ENCODE assay signal across 12 cellular contexts in genomic region chr14:86961106-86961716, GRCh38.
DNase-seq lines count a peak whose midpoint lies in the region; ATAC-seq and TF ChIP-seq lines count a peak whose summit lies in the region.
"Had no signal": no experiment of that assay in that cellular context is flagged by ENCODE, and none has a peak within 500 bp of the region (broad histone marks: within the 10 kb centered on the region; RNA-seq: fewer than 3 reads in every experiment).

No MANE protein-coding gene starts in this region.

- H3K36me3 ChIP-seq in naive thymus-derived CD4-positive, alpha-beta T cell (ENCODE audit: control insufficient read depth in 2 of 3, insufficient read depth in 3 of 3, low read length in 3 of 3) = no peaks in the 10 kb centered on the region

- H3K27ac Mint-ChIP-seq in naive thymus-derived CD4-positive, alpha-beta T cell = no peak overlapping the region
- H3K27ac Mint-ChIP-seq: immature natural killer cell had no signal

- DNase-seq in NAMALWA (ENCODE audit: low spot score) = peak; percentile 56
- peak; percentile 1 for DNase-seq in fibroblast of peridontal ligament (ENCODE audit: extremely low read depth)
- no peak for DNase-seq in NCI-H446 treated with DMSO at 0.1 percent for 48 hours (lab: John Stamatoyannopoulos, UW)
- DNase-seq in naive thymus-derived CD4-positive, alpha-beta T cell = no peak
- DNase-seq: activated CD4-positive, alpha-beta T cell treated with anti-CD3 and anti-CD28 coated beads, Interleukin-2, amount 50 U/mL, for 1 hour; immature natural killer cell; substantia nigra had no signal

- no peaks in the 10 kb centered on the region for H3K27me3 Mint-ChIP-seq in naive thymus-derived CD4-positive, alpha-beta T cell

- POLR2A ChIA-PET in naive thymus-derived CD4-positive, alpha-beta T cell (lab: Charles Lee) = no interaction called here

- H3K4me3 ChIP-seq in naive thymus-derived CD4-positive, alpha-beta T cell (ENCODE audit: low read length) = no peak overlapping the region
- H3K4me3 ChIP-seq: skin epidermis had no signal

- no peaks in the 10 kb centered on the region for H3K9me3 ChIP-seq in naive thymus-derived CD4-positive, alpha-beta T cell (ENCODE audit: control insufficient read depth in 2 of 3, low read length in 3 of 3)

- no peaks in the 10 kb centered on the region for H3K4me1 Mint-ChIP-seq in naive thymus-derived CD4-positive, alpha-beta T cell
- H3K4me1 Mint-ChIP-seq: immature natural killer cell had no signal

- peak; percentile 82 for TF ChIP-seq CTCF in C4-2B (conservative IDR thresholded peaks at IDR 0.05)

- ATAC-seq in GM21390 (IDR thresholded peaks at IDR 0.05; ENCODE audit: unreplicated experiment) (peak; percentile 75), HG03521 (IDR thresholded peaks at IDR 0.05; ENCODE audit: unreplicated experiment) (no peak), GM19023 (IDR thresholded peaks at IDR 0.05; ENCODE audit: unreplicated experiment) (no peak)
- ATAC-seq in naive thymus-derived CD4-positive, alpha-beta T cell = no peak

- no peaks in the 10 kb centered on the region for H3K4me1 ChIP-seq in naive thymus-derived CD4-positive, alpha-beta T cell (ENCODE audit: control insufficient read depth in 2 of 2, insufficient read depth in 2 of 2, low read length in 2 of 2)

- H3K27me3 ChIP-seq in naive thymus-derived CD4-positive, alpha-beta T cell (ENCODE audit: control insufficient read depth in 2 of 2, insufficient read depth in 2 of 2, low read length in 2 of 2) = no peaks in the 10 kb centered on the region

- H3K27ac ChIP-seq in C4-2B = no peak overlapping the region
- H3K27ac ChIP-seq in naive thymus-derived CD4-positive, alpha-beta T cell (ENCODE audit: low read depth, low read length) = no peak overlapping the region
- H3K27ac ChIP-seq: skin epidermis had no signal

- no peak overlapping the region for H3K4me3 Mint-ChIP-seq in naive thymus-derived CD4-positive, alpha-beta T cell
- H3K4me3 Mint-ChIP-seq: immature natural killer cell had no signal

- peaks cover 0 to 5% (median 0%) of the 10 kb centered on the region in 5 donors for H3K36me3 Mint-ChIP-seq in naive thymus-derived CD4-positive, alpha-beta T cell
- H3K36me3 Mint-ChIP-seq: immature natural killer cell had no signal

- H3K9me3 Mint-ChIP-seq in naive thymus-derived CD4-positive, alpha-beta T cell = peaks cover 0 to 18% (median 8%) of the 10 kb centered on the region in 11 donors

- intact Hi-C loops in naive thymus-derived CD4-positive, alpha-beta T cell (cut with micrococcal nuclease) = no loop called here

- CTCF ChIA-PET in naive thymus-derived CD4-positive, alpha-beta T cell (lab: Charles Lee) = no interaction called here

Comparison
In these comparisons a context has a peak if more than half of its experiments do, and no peak if none do; other contexts are left out.
1. DNase-seq: peak in NAMALWA (single experiment) and fibroblast of peridontal ligament (single experiment); none in NCI-H446 treated with DMSO at 0.1 percent for 48 hours (single experiment) and naive thymus-derived CD4-positive, alpha-beta T cell (0 of 9).